8 cellular contexts compared by ENCODE assay signal in the genomic region with DNA sequence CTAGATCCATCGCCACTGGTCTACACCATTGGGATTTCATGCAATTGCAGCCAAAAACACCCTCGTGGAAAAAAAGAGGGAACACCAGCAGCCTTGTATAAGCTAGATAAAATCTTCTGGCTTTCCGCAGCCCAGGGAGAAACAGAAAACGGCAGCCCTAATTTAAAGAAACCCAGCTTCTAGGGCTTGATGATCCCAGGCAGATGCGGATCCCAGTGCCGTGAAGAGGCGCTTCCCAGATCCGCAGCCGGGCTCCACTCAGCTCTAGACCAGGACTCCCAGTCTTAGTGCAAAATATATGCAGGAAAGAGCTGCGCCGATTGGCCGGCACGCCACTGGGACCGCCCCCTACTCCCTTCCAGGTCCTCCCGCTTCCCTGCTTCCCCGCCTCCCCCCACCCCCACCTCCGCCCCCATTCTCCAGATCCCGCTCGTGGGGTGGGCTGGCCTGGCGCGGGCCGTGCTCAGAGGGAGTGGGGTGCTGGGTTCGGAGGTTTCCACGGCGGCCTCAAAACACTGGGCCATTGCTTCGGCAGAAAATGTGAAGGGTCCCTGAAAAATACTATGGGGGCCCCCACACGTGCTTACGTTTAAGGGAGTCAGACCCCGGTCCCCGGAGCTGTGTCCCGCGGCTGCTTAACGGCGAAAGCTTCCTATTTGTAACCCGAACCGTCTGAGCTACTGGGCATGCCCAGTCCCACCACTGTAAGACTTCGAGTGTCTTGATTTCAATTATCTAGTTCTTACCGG.
A peak's percentile ranks its signal among the peaks of the same experiment; 100 is the strongest.
DNase-seq lines count a peak whose midpoint lies in the region; ATAC-seq and TF ChIP-seq lines count a peak whose summit lies in the region.

No MANE protein-coding gene starts in this region.

- peak overlapping the region; percentile 98 for H3K9ac ChIP-seq in IMR-90 (ENCODE audit: low read depth, low read length)
- H3K9ac ChIP-seq in OCI-LY3 (ENCODE audit: low read length), result peak overlapping the region; percentile 68

- H2AFZ ChIP-seq in IMR-90 (replicated peaks; ENCODE audit: low read length, poor library complexity), result peak overlapping the region; percentile 90
- peak overlapping the region; percentile 20; the same call in 1 of the 2 replicates for H2AFZ ChIP-seq in OCI-LY3 (ENCODE audit: low read depth, low read length)

- H3K4me1 Mint-ChIP-seq in CD4-positive, alpha-beta T cell (ENCODE audit: low read depth), result peaks cover 35% of the 10 kb centered on the region

- H3K9me3 Mint-ChIP-seq in CD4-positive, alpha-beta T cell, result no peaks in the 10 kb centered on the region

- H3K27ac Mint-ChIP-seq in CD4-positive, alpha-beta T cell, result peak overlapping the region; percentile 73

- in situ Hi-C loops in IMR-90 (cut with MboI; ENCODE audit: low sequenced_read_pairs), result loop anchor here (5.0 to 10.0 kb wide), 3 partner anchors 202 to 529 kb away; no protein-coding TSS in a partner anchor

- TF ChIP-seq POLR2A in IMR-90 (IDR thresholded peaks at IDR 0.05; ENCODE audit: low read depth, low read length) (peak; percentile 100), erythroblast (IDR thresholded peaks at IDR 0.05; ENCODE audit: low read length) (peak; percentile 88)

- peak overlapping the region; percentile 48 for H2BK120ac ChIP-seq in IMR-90 (ENCODE audit: low read depth, low read length)

- H3K9me3 ChIP-seq in CD4-positive, alpha-beta T cell (ENCODE audit: control insufficient read depth, low read length), result no peaks in the 10 kb centered on the region
- H3K9me3 ChIP-seq in IMR-90 (ENCODE audit: control insufficient read depth, insufficient read depth, low read length) (no peaks in the 10 kb centered on the region), OCI-LY3 (ENCODE audit: insufficient read depth, low read length) (no peaks in the 10 kb centered on the region), mesodermal cell (ENCODE audit: control insufficient read depth, low read length) (no peaks in the 10 kb centered on the region)

- peak overlapping the region; percentile 66 for H2AK9ac ChIP-seq in IMR-90 (replicated peaks; ENCODE audit: low read depth, low read length, poor library complexity)

- peaks cover 12% of the 10 kb centered on the region for H3K27me3 Mint-ChIP-seq in CD4-positive, alpha-beta T cell

- peak overlapping the region; percentile 92 for H3K14ac ChIP-seq in IMR-90 (replicated peaks; ENCODE audit: low read depth, low read length)

- peaks cover 3% of the 10 kb centered on the region; the same call in 1 of the 2 replicates for H3K9me1 ChIP-seq in IMR-90 (ENCODE audit: insufficient read depth, low read length)

- no TSS peak for BruUV-seq in IMR-90 (replicated peaks; lab: Mats Ljungman, UMichigan)

- H3K18ac ChIP-seq in IMR-90 (ENCODE audit: low read depth, low read length), result peak overlapping the region; percentile 67

- peak overlapping the region; percentile 70 for H2BK5ac ChIP-seq in IMR-90 (ENCODE audit: low read depth, low read length, poor library complexity, severe bottlenecking)

- intact Hi-C loops in CD4-positive, alpha-beta T cell (cut with DNase I, micrococcal nuclease), result loop anchor here in 1 of 2 experiments (1.0 to 10.0 kb wide), 4 partner anchors 141 to 528 kb away; a partner anchor contains a TSS
- intact Hi-C loops in IMR-90 (cut with micrococcal nuclease), result loop anchor here (1.0 to 5.0 kb wide), 6 partner anchors 129 to 386 kb away; no protein-coding TSS in a partner anchor

- no peak overlapping the region; the same call in 2 of the 3 replicates for H2BK15ac ChIP-seq in IMR-90 (ENCODE audit: low read depth, low read length)

- H4K20me1 ChIP-seq in IMR-90 (ENCODE audit: insufficient read depth, low read length), result peaks cover 18% of the 10 kb centered on the region
- no peaks in the 10 kb centered on the region for H4K20me1 ChIP-seq in OCI-LY3 (ENCODE audit: insufficient read depth, low read length)

- peak overlapping the region; percentile 20; the same call in 1 of the 2 replicates for H2AK5ac ChIP-seq in IMR-90 (ENCODE audit: low read depth, low read length)

- H4K91ac ChIP-seq in IMR-90 (ENCODE audit: insufficient read depth, low read depth, low read length), result peak overlapping the region; percentile 6; the same call in 1 of the 2 replicates

- CTCF ChIA-PET in CD4-positive, alpha-beta T cell (lab: Charles Lee), result interaction anchor here (1.4 to 3.3 kb wide), 4 partner anchors 526 to 557 kb away, joined by 3 to 11 read pairs (median 7); a partner anchor contains a TSS
- CTCF ChIA-PET in IMR-90 (lab: Yijun Ruan, JAX), result interaction anchor here (0.6 to 3.1 kb wide), 6 partner anchors 205 to 529 kb away, joined by 3 to 11 read pairs (median 4); no protein-coding TSS in a partner anchor

- H3K36me3 ChIP-seq in IMR-90 (ENCODE audit: control insufficient read depth, insufficient read depth, low read length) (peaks cover 12% of the 10 kb centered on the region), OCI-LY3 (replicated peaks; ENCODE audit: low read depth, low read length) (no peaks in the 10 kb centered on the region), mesodermal cell (ENCODE audit: control insufficient read depth, insufficient read depth, low read length) (peaks cover 24% of the 10 kb centered on the region)

- H3K4me3 Mint-ChIP-seq in CD4-positive, alpha-beta T cell, result peak overlapping the region; percentile 91

- no peak overlapping the region for H2BK20ac ChIP-seq in IMR-90 (ENCODE audit: low read depth, low read length)

- peak overlapping the region; percentile 89 for H3K23ac ChIP-seq in IMR-90 (ENCODE audit: low read depth, low read length)

- H3K4me3 ChIP-seq in IMR-90 (ENCODE audit: insufficient read depth, low read depth, low read length) (peak overlapping the region; percentile 77), OCI-LY3 (ENCODE audit: low read length) (peak overlapping the region; percentile 77), mesodermal cell (ENCODE audit: extremely low read depth, insufficient read depth, low read length, poor library complexity, severe bottlenecking) (peak overlapping the region; percentile 75)

- H3K56ac ChIP-seq in IMR-90 (ENCODE audit: extremely low read depth, insufficient read depth, low read length), result peak overlapping the region; percentile 67

- peaks cover 18% of the 10 kb centered on the region for H3K27me3 ChIP-seq in CD4-positive, alpha-beta T cell (ENCODE audit: control insufficient read depth, insufficient read depth, low read length)
- H3K27me3 ChIP-seq in IMR-90 (ENCODE audit: control insufficient read depth, insufficient read depth, low read length) (no peaks in the 10 kb centered on the region), OCI-LY3 (ENCODE audit: low read depth, low read length) (peaks cover 11% of the 10 kb centered on the region; the same call in 1 of the 2 replicates)

- no peaks in the 10 kb centered on the region for H3K79me2 ChIP-seq in OCI-LY3 (ENCODE audit: low read length)

- POLR2A ChIA-PET in CD4-positive, alpha-beta T cell (lab: Charles Lee), result interaction anchor here (1.3 to 3.3 kb wide), 2 partner anchors 163 to 245 kb away, joined by 3 to 13 read pairs; no protein-coding TSS in a partner anchor
- POLR2A ChIA-PET in IMR-90 (lab: Charles Lee; ENCODE audit: unreplicated experiment), result no interaction called here

- dilution Hi-C loops in IMR-90 (cut with HindIII; ENCODE audit: low sequenced_read_pairs, unreplicated experiment), result no loop called here

- 2% methylated on average over 13 of the region's 38 CpGs; no CpG with 5 or more reads in 1 of the 2 experiments for WGBS in IMR-90 (ENCODE audit: extremely low coverage in 2 of 2, insufficient read length in 1 of 2), 2 experiments
- 0% methylated on average over 24 to 25 of the region's 38 CpGs for WGBS in mesodermal cell (ENCODE audit: insufficient coverage in 2 of 2), 2 experiments

- no peaks in the 10 kb centered on the region for H3K36me3 Mint-ChIP-seq in CD4-positive, alpha-beta T cell (ENCODE audit: low read depth)

- H4K5ac ChIP-seq in IMR-90 (ENCODE audit: low read depth, low read length), result no peak overlapping the region

- no peak overlapping the region for H3K27ac ChIP-seq in CD4-positive, alpha-beta T cell (ENCODE audit: low read depth, low read length)
- peak overlapping the region; percentile 90 for H3K27ac ChIP-seq in IMR-90 (ENCODE audit: insufficient read depth, low read length)
- H3K27ac ChIP-seq in OCI-LY3 (ENCODE audit: low read length), result no peak overlapping the region
- H3K27ac ChIP-seq in mesodermal cell (ENCODE audit: low read depth, low read length, severe bottlenecking), result peak overlapping the region; percentile 99

- TF ChIP-seq CTCF in CD4-positive, alpha-beta T cell (IDR thresholded peaks at IDR 0.05), result no peak
- TF ChIP-seq CTCF in IMR-90 (conservative IDR thresholded peaks at IDR 0.05; ENCODE audit: low read depth, low read length) (no peak), OCI-LY3 (IDR thresholded peaks at IDR 0.05; ENCODE audit: low read depth, low read length) (no peak)

- peak overlapping the region in 1 of 2 experiments; percentile 38; a peak in 1 of 4 replicates for H4K8ac ChIP-seq in IMR-90 (ENCODE audit: low read depth in 2 of 2, low read length in 2 of 2)

- peak in 8 of 10 experiments; percentile 11 to 45 (median 23) for DNase-seq in CD4-positive, alpha-beta T cell
- DNase-seq in IMR-90 (peak; percentile 94), erythroblast (lab: John Stamatoyannopoulos, UW) (peak; percentile 82 to 83)
- DNase-seq in activated T-cell treated with anti-CD3 and anti-CD28 coated beads, Interleukin-2, amount 50 U/mL, for 48 hours, result peak; percentile 43 to 53
- peak; percentile 7 to 17 for DNase-seq in stimulated activated CD8-positive, alpha-beta memory T cell treated with anti-CD3 and anti-CD28 coated beads, Interleukin-4, amount 100 ng/mL, for 4 hours (ENCODE audit: low read depth in 2 of 2, low spot score in 1 of 2)

- peak; percentile 38 for ATAC-seq in CD4-positive, alpha-beta T cell (ENCODE audit: poor library complexity)
- ATAC-seq in IMR-90 (ENCODE audit: low read depth), result peak; percentile 91
- no peak for ATAC-seq in HG03159 (IDR thresholded peaks at IDR 0.05; ENCODE audit: unreplicated experiment)

- peaks cover 9% of the 10 kb centered on the region for H3K4me1 ChIP-seq in IMR-90 (ENCODE audit: control insufficient read depth, insufficient read depth, low read length)
- peaks cover 18% of the 10 kb centered on the region for H3K4me1 ChIP-seq in OCI-LY3 (ENCODE audit: low read length)
- peaks cover 8% of the 10 kb centered on the region for H3K4me1 ChIP-seq in mesodermal cell (ENCODE audit: control insufficient read depth, insufficient read depth, low read length, poor library complexity, severe bottlenecking)

- H3K79me1 ChIP-seq in IMR-90 (ENCODE audit: low read depth in 1 of 2, low read length in 2 of 2), result peaks cover 8 to 50% of the 10 kb centered on the region in 2 experiments; a peak in 3 of 4 replicates

- H3K4ac ChIP-seq in IMR-90 (ENCODE audit: low read depth, low read length), result peak overlapping the region; percentile 44

- H3K4me2 ChIP-seq in IMR-90 (ENCODE audit: low read depth, low read length), result peak overlapping the region; percentile 91
- peak overlapping the region; percentile 83 for H3K4me2 ChIP-seq in OCI-LY3 (ENCODE audit: low read length)

- TF ChIP-seq RAD21 in IMR-90 (IDR thresholded peaks at IDR 0.05; ENCODE audit: low read length), result peak; percentile 38

TF ChIP-seq in IMR-90, 13 proteins besides CTCF, POLR2A, EP300 and RAD21 (continues in another document):
- peak; percentile 58; the same call in 1 of the 2 replicates for TF ChIP-seq MAZ (IDR thresholded peaks at IDR 0.05; ENCODE audit: borderline replicate concordance, low read depth, low read length)
- TF ChIP-seq SMC3 (IDR thresholded peaks at IDR 0.05; ENCODE audit: low read depth, low read length), result no peak
- TF ChIP-seq CHD1 (IDR thresholded peaks at IDR 0.05; ENCODE audit: low read depth, low read length), result peak; percentile 88; the same call in 1 of the 2 replicates

Comparison
In these comparisons a context has a peak if more than half of its experiments do, and no peak if none do; other contexts are left out.
1. DNase-seq: peak in every context shown above with its lines; median percentile 94 in IMR-90; 82 in erythroblast; 48 in activated T-cell treated with anti-CD3 and anti-CD28 coated beads, Interleukin-2, amount 50 U/mL, for 48 hours; 23 in CD4-positive, alpha-beta T cell; 12 in stimulated activated CD8-positive, alpha-beta memory T cell treated with anti-CD3 and anti-CD28 coated beads, Interleukin-4, amount 100 ng/mL, for 4 hours.
2. H3K27ac ChIP-seq: peak in IMR-90 (single experiment) and mesodermal cell (single experiment); none in CD4-positive, alpha-beta T cell (single experiment) and OCI-LY3 (single experiment).
3. Peak in every context shown above with its lines, with median percentiles within 50 percentile points of each other: H3K4me3 ChIP-seq.